Comparison of ENCODE assay signal across 2 cellular contexts in the genomic region with DNA sequence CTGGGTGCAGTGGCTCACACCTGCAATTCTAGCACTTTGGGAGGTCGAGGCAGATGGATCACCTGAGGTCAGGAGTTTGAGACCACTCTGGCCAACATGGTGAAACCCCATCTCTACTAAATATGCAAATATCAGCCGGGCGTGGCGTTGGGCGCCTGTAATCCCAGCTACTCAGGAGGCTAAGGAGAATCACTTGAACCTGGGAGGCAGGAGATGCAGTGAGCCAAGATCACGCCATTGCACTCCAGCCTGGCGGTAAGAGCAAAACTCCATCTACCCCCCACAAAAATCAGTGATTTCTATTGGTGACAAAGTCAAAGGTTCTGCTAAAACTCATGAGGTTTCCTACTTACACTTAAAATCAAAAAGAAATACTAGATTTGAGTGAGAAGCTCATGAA.
A peak's percentile ranks its signal among the peaks of the same experiment; 100 is the strongest.
TF ChIP-seq lines count a peak whose summit lies in the region.

No MANE protein-coding gene starts in this region.

TF ChIP-seq in GM23338, 12 proteins besides CTCF, POLR2A, EP300 and RAD21:
- TF ChIP-seq EZH2phosphoT487 (IDR thresholded peaks at IDR 0.05; ENCODE audit: unreplicated experiment) (no peak), EZH2 (IDR thresholded peaks at IDR 0.05; ENCODE audit: low read depth, unreplicated experiment) (no peak), CREB1 (CRISPR knock-in tag; IDR thresholded peaks at IDR 0.05; ENCODE audit: low read depth) (no peak), ZNF331 (CRISPR knock-in tag; IDR thresholded peaks at IDR 0.05; ENCODE audit: low read depth) (no peak), POLR2AphosphoS5 (IDR thresholded peaks at IDR 0.05; ENCODE audit: low read depth) (no peak), ZNF114 (CRISPR knock-in tag; IDR thresholded peaks at IDR 0.05) (no peak), JUNB (IDR thresholded peaks at IDR 0.05; ENCODE audit: unreplicated experiment) (no peak)
- TF ChIP-seq, protein P1, sequence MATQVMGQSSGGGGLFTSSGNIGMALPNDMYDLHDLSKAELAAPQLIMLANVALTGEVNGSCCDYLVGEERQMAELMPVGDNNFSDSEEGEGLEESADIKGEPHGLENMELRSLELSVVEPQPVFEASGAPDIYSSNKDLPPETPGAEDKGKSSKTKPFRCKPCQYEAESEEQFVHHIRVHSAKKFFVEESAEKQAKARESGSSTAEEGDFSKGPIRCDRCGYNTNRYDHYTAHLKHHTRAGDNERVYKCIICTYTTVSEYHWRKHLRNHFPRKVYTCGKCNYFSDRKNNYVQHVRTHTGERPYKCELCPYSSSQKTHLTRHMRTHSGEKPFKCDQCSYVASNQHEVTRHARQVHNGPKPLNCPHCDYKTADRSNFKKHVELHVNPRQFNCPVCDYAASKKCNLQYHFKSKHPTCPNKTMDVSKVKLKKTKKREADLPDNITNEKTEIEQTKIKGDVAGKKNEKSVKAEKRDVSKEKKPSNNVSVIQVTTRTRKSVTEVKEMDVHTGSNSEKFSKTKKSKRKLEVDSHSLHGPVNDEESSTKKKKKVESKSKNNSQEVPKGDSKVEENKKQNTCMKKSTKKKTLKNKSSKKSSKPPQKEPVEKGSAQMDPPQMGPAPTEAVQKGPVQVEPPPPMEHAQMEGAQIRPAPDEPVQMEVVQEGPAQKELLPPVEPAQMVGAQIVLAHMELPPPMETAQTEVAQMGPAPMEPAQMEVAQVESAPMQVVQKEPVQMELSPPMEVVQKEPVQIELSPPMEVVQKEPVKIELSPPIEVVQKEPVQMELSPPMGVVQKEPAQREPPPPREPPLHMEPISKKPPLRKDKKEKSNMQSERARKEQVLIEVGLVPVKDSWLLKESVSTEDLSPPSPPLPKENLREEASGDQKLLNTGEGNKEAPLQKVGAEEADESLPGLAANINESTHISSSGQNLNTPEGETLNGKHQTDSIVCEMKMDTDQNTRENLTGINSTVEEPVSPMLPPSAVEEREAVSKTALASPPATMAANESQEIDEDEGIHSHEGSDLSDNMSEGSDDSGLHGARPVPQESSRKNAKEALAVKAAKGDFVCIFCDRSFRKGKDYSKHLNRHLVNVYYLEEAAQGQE (IDR thresholded peaks at IDR 0.05; ENCODE audit: unreplicated experiment): no peak

TF ChIP-seq in K562, 482 proteins besides CTCF, POLR2A, EP300 and RAD21:
- peak; percentile 68 for TF ChIP-seq ZBTB33 (CRISPR knock-in tag; IDR thresholded peaks at IDR 0.05)
- TF ChIP-seq RB1 (IDR thresholded peaks at IDR 0.05; ENCODE audit: low read depth): no peak
- TF ChIP-seq, protein P2, sequence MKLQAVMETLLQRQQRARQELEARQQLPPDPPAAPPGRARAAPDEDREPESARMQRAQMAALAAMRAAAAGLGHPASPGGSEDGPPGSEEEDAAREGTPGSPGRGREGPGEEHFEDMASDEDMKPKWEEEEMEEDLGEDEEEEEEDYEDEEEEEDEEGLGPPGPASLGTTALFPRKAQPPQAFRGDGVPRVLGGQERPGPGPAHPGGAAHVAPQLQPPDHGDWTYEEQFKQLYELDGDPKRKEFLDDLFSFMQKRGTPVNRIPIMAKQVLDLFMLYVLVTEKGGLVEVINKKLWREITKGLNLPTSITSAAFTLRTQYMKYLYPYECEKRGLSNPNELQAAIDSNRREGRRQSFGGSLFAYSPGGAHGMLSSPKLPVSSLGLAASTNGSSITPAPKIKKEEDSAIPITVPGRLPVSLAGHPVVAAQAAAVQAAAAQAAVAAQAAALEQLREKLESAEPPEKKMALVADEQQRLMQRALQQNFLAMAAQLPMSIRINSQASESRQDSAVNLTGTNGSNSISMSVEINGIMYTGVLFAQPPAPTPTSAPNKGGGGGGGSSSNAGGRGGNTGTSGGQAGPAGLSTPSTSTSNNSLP (IDR thresholded peaks at IDR 0.05; ENCODE audit: borderline replicate concordance, low read depth, low read length): no peak
- no peak for TF ChIP-seq RFX1 (IDR thresholded peaks at IDR 0.05)
- TF ChIP-seq SREBF2 (CRISPR knock-in tag; IDR thresholded peaks at IDR 0.05): no peak
TF ChIP-seq in K562: peak in this region for 1.
